ENCODE assay signal across 8 cellular contexts in genomic region chr3:72270072-72270611, GRCh38.
DNase-seq lines count a peak whose midpoint lies in the region; ATAC-seq, FAIRE-seq and TF ChIP-seq lines count a peak whose summit lies in the region.

No MANE protein-coding gene starts in this region.

- H4K20me1 ChIP-seq in DOHH2 (ENCODE audit: control insufficient read depth, insufficient read depth, low read depth, low read length): no peaks in the 10 kb centered on the region
- no peaks in the 10 kb centered on the region for H4K20me1 ChIP-seq in MM.1S (ENCODE audit: insufficient read depth, low read length)
- H4K20me1 ChIP-seq in HepG2 (ENCODE audit: insufficient read depth, low read length): no peaks in the 10 kb centered on the region

- H3K4me2 ChIP-seq in DOHH2 (ENCODE audit: low read length) (peak overlapping the region; percentile 35), MM.1S (ENCODE audit: low read depth, low read length) (peak overlapping the region; percentile 23; the same call in 1 of the 2 replicates), HepG2 (ENCODE audit: low read depth, low read length) (peak overlapping the region; percentile 33)

- H3K79me2 ChIP-seq in DOHH2 (ENCODE audit: control insufficient read depth, low read length) (no peaks in the 10 kb centered on the region), MM.1S (ENCODE audit: low read length) (no peaks in the 10 kb centered on the region), HepG2 (ENCODE audit: insufficient read depth, low read length) (no peaks in the 10 kb centered on the region)

- FAIRE-seq in HepG2 (lab: Jason Lieb, UNC): peak; percentile 85

- H3F3A ChIP-seq in DOHH2 (ENCODE audit: control insufficient read depth, insufficient read depth) (no peaks in the 10 kb centered on the region), MM.1S (ENCODE audit: insufficient read depth, low read length) (0 out of 2 replicates have a peak, but pooled peaks cover 3% of the 10 kb centered on the region)

- 27 to 33% methylated on average over 8 of the region's 8 CpGs for WGBS in body of pancreas, 2 donors
- WGBS in HepG2 (ENCODE audit: low lambda C conversion rate): 28% methylated on average over 8 of the region's 8 CpGs

- H3K4me1 ChIP-seq in DOHH2 (ENCODE audit: control insufficient read depth, low read length) (peaks cover 33% of the 10 kb centered on the region), MM.1S (ENCODE audit: low read length) (peaks cover 17% of the 10 kb centered on the region), body of pancreas (peaks cover 19% of the 10 kb centered on the region), HepG2 (ENCODE audit: insufficient read depth, low read length) (peaks cover 37% of the 10 kb centered on the region), uterus (peaks cover 3 to 5% of the 10 kb centered on the region in 2 donors)

- no peak for TF ChIP-seq RAD21 in HepG2 (CRISPR knock-in tag; IDR thresholded peaks at IDR 0.05)

- no peaks in the 10 kb centered on the region for H3K9me2 ChIP-seq in DOHH2 (replicated peaks; ENCODE audit: control insufficient read depth, low read length)
- H3K9me2 ChIP-seq in MM.1S (replicated peaks; ENCODE audit: insufficient read depth, low read length): no peaks in the 10 kb centered on the region

- H3K4me3 ChIP-seq in DOHH2 (ENCODE audit: low read length) (no peak overlapping the region), MM.1S (ENCODE audit: low read length) (no peak overlapping the region), body of pancreas (no peak overlapping the region), HepG2 (replicated peaks in 1 of 3; ENCODE audit: insufficient read depth in 1 of 3, low read depth in 2 of 3, low read length in 3 of 3) (no peak overlapping the region), uterus (no peak overlapping the region)

- no peaks in the 10 kb centered on the region for H3K9me3 ChIP-seq in DOHH2 (ENCODE audit: control insufficient read depth, insufficient read depth, low read length)
- H3K9me3 ChIP-seq in MM.1S (replicated peaks; ENCODE audit: insufficient read depth, low read length): no peaks in the 10 kb centered on the region
- H3K9me3 ChIP-seq in body of pancreas: no peaks in the 10 kb centered on the region
- no peaks in the 10 kb centered on the region for H3K9me3 ChIP-seq in HepG2 (ENCODE audit: low read length)
- no peaks in the 10 kb centered on the region for H3K9me3 ChIP-seq in uterus

- H3K36me3 ChIP-seq in DOHH2 (ENCODE audit: control insufficient read depth, low read length) (no peaks in the 10 kb centered on the region), MM.1S (replicated peaks; ENCODE audit: insufficient read depth, low read length) (no peaks in the 10 kb centered on the region), body of pancreas (replicated peaks in 1 of 2; ENCODE audit: insufficient read depth in 1 of 2, low read depth in 2 of 2) (no peaks in the 10 kb centered on the region), HepG2 (replicated peaks in 1 of 2; ENCODE audit: control insufficient read depth in 1 of 2, insufficient read depth in 2 of 2, low read length in 2 of 2) (no peaks in the 10 kb centered on the region), uterus (no peaks in the 10 kb centered on the region)

- TF ChIP-seq EP300 in HepG2 (IDR thresholded peaks at IDR 0.05; ENCODE audit: low read depth in 2 of 2, low read length in 2 of 2): peak in 1 of 2 experiments; percentile 50; a peak in 1 of 4 replicates
- no peak for TF ChIP-seq EP300 in HepG2 (CRISPR knock-in tag; IDR thresholded peaks at IDR 0.05; ENCODE audit: borderline replicate concordance)

- intact Hi-C loops in body of pancreas (cut with DNase I): no loop called here
- intact Hi-C loops in HepG2 (cut with micrococcal nuclease; ENCODE audit: unreplicated experiment): no loop called here
- intact Hi-C loops in uterus (cut with DNase I; ENCODE audit: low total_unique reads): no loop called here

- ATAC-seq in body of pancreas (peak; percentile 94), HepG2 (peak; percentile 77), GM18498 (IDR thresholded peaks at IDR 0.05; ENCODE audit: unreplicated experiment) (no peak), HG03442 (IDR thresholded peaks at IDR 0.05; ENCODE audit: unreplicated experiment) (no peak)

- DNase-seq in MM.1S (peak; percentile 65), body of pancreas (peak; percentile 82 to 94 (median 87)), HepG2 (ENCODE audit: low spot score) (peak; percentile 87), uterus (peak; percentile 92 to 95), NCI-H1930 (lab: John Stamatoyannopoulos, UW) (no peak)

- H3K27me3 ChIP-seq in DOHH2 (ENCODE audit: control insufficient read depth, low read length) (peaks cover 27% of the 10 kb centered on the region), MM.1S (replicated peaks; ENCODE audit: insufficient read depth, low read length) (no peaks in the 10 kb centered on the region), body of pancreas (no peaks in the 10 kb centered on the region), HepG2 (ENCODE audit: control insufficient read depth in 1 of 2, insufficient read depth in 2 of 2, low read length in 2 of 2) (peaks cover 0 to 4% of the 10 kb centered on the region in 2 experiments; a peak in 1 of 5 replicates), uterus (no peaks in the 10 kb centered on the region)

- TF ChIP-seq CTCF in DOHH2 (IDR thresholded peaks at IDR 0.05; ENCODE audit: low read depth, low read length, poor library complexity, severe bottlenecking) (no peak), MM.1S (IDR thresholded peaks at IDR 0.05; ENCODE audit: low read length) (no peak), body of pancreas (IDR thresholded peaks at IDR 0.05) (no peak), HepG2 (CRISPR knock-in tag; IDR thresholded peaks at IDR 0.05) (no peak), uterus (IDR thresholded peaks at IDR 0.05) (no peak)

- in situ Hi-C loops in HepG2 (cut with HindIII; ENCODE audit: extremely low pct_ligation_motif_present, low pct_unique_long_range_greater_than_20kb): no loop called here

- POLR2A ChIA-PET in HepG2 (lab: Yijun Ruan, JAX): no interaction called here

- peak overlapping the region; percentile 49 for H2AFZ ChIP-seq in MM.1S (ENCODE audit: low read length)
- H2AFZ ChIP-seq in HepG2 (ENCODE audit: low read length): no peak overlapping the region

- H3K27ac ChIP-seq in DOHH2 (ENCODE audit: low read depth, low read length): no peak overlapping the region
- H3K27ac ChIP-seq in MM.1S (ENCODE audit: low read length): peak overlapping the region; percentile 38; the same call in 1 of the 2 replicates
- H3K27ac ChIP-seq in body of pancreas: peak overlapping the region in 2 of 4 donors; percentile 19 to 47
- H3K27ac ChIP-seq in HepG2 (ENCODE audit: extremely low read length, insufficient read depth, low read length): no peak overlapping the region
- peak overlapping the region; percentile 65 to 74 for H3K27ac ChIP-seq in uterus

- CTCF ChIA-PET in HepG2 (lab: Yijun Ruan, JAX; ENCODE audit: low intra/inter-chr PET ratio, low total read pairs): no interaction called here

- no peak overlapping the region; the same call in 1 of the 2 replicates for H3K9ac ChIP-seq in MM.1S (ENCODE audit: low read length)
- no peak overlapping the region for H3K9ac ChIP-seq in HepG2 (ENCODE audit: insufficient read depth, low read depth, low read length)

- no TSS peak for BruUV-seq in HepG2 (replicated peaks; lab: Mats Ljungman, UMichigan)

- no peak for TF ChIP-seq POLR2A in body of pancreas (IDR thresholded peaks at IDR 0.05)
- TF ChIP-seq POLR2A in HepG2 (IDR thresholded peaks at IDR 0.05; ENCODE audit: insufficient read depth in 1 of 2, low read depth in 2 of 2, low read length in 2 of 2): no peak
- no peak for TF ChIP-seq POLR2A in uterus (IDR thresholded peaks at IDR 0.05)

TF ChIP-seq in HepG2, 621 proteins besides CTCF, POLR2A, EP300 and RAD21 (continues in another document):
- no peak for TF ChIP-seq TSC22D2 (CRISPR knock-in tag; IDR thresholded peaks at IDR 0.05; ENCODE audit: borderline replicate concordance)
- no peak for TF ChIP-seq RFX3 (CRISPR knock-in tag; IDR thresholded peaks at IDR 0.05)
- TF ChIP-seq HMGA1 (CRISPR knock-in tag; conservative IDR thresholded peaks at IDR 0.05): no peak
- no peak for TF ChIP-seq MEIS1 (CRISPR knock-in tag; IDR thresholded peaks at IDR 0.05; ENCODE audit: borderline replicate concordance)
- peak; percentile 99 for TF ChIP-seq MAFF (IDR thresholded peaks at IDR 0.05; ENCODE audit: low read depth, low read length)
- no peak for TF ChIP-seq RAD51 (IDR thresholded peaks at IDR 0.05; ENCODE audit: borderline replicate concordance)
- TF ChIP-seq RNF219 (CRISPR knock-in tag; IDR thresholded peaks at IDR 0.05): 0 out of 2 replicates have a peak, but pooled peaks have one; percentile 7
- 0 out of 2 replicates have a peak, but pooled peaks have one; percentile 53 for TF ChIP-seq DNMT3B (CRISPR knock-in tag; conservative IDR thresholded peaks at IDR 0.05)
- 0 out of 2 replicates have a peak, but pooled peaks have one; percentile 12 for TF ChIP-seq SOX13 (IDR thresholded peaks at IDR 0.05)
- TF ChIP-seq SOX13 (CRISPR knock-in tag; conservative IDR thresholded peaks at IDR 0.05 in 1 of 2, IDR thresholded peaks at IDR 0.05 in 1 of 2): peak in 1 of 2 experiments; percentile 51; a peak in 1 of 4 replicates
- TF ChIP-seq ZNF232 (CRISPR knock-in tag; IDR thresholded peaks at IDR 0.05; ENCODE audit: borderline replicate concordance): no peak
- peak; percentile 99 for TF ChIP-seq ATF3 (CRISPR knock-in tag; IDR thresholded peaks at IDR 0.05)
- TF ChIP-seq HOXA3 (CRISPR knock-in tag; IDR thresholded peaks at IDR 0.05): peak; percentile 80
- no peak for TF ChIP-seq KLF6 (CRISPR knock-in tag; IDR thresholded peaks at IDR 0.05)
- peak; percentile 82 for TF ChIP-seq JUND (CRISPR knock-in tag; IDR thresholded peaks at IDR 0.05)

Comparison
In these comparisons a context has a peak if more than half of its experiments do, and no peak if none do; other contexts are left out.
1. H3K27ac ChIP-seq: peak in MM.1S (single experiment) and uterus (2 of 2); none in DOHH2 (single experiment) and HepG2 (single experiment).
2. DNase-seq: peak in MM.1S (single experiment), body of pancreas (4 of 4), HepG2 (single experiment) and uterus (2 of 2); none in NCI-H1930 (0 of 2).
3. ATAC-seq: peak in body of pancreas (single experiment) and HepG2 (single experiment); none in GM18498 (single experiment) and HG03442 (single experiment).
4. Peak in every context shown above with its lines, with median percentiles within 50 percentile points of each other: H3K4me2 ChIP-seq.